11 cellular contexts compared by ENCODE assay signal in the genomic region with DNA sequence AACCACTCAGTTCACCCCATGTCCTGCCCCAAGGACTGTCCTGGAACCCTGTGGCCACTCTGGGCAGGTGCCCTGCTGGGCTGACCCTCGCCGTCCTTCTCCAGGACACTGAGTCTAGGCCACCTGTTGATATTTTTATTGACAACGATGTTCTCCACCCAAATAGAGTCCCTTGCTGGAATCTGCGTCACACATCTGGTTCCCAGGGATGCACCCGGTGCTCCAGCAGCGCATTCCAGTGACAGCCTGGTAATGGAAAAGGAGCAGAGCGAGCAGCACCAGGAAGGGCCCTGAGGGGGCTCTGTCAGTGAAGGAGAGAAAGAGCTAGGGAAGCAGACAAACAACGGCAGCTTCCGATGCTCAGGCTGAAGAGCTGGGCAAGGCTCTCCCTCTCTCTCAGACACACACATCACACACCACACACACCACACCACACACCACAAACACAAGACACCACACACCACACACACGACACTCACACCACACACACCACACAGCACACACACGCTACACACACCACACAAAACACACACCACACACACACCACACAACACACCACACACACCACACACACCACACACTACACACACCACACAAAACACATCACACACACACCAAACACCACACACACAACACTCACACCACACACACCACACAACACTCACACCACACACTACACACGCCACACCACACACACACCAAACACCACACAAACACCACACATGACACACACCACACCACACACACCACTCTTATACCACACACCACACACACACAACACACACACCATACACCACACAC.
DNase-seq lines count a peak whose midpoint lies in the region; ATAC-seq, FAIRE-seq and TF ChIP-seq lines count a peak whose summit lies in the region.
"Had no signal": no experiment of that assay in that cellular context is flagged by ENCODE, and none has a peak within 500 bp of the region (broad histone marks: within the 10 kb centered on the region; RNA-seq: fewer than 3 reads in every experiment).

No MANE protein-coding gene starts in this region.

- in situ Hi-C loops in IMR-90 (cut with MboI; ENCODE audit: low sequenced_read_pairs): no loop called here

- H3K4me1 ChIP-seq in IMR-90 (ENCODE audit: control insufficient read depth, insufficient read depth, low read length) (peaks cover 3% of the 10 kb centered on the region; the same call in 1 of the 2 replicates), astrocyte (ENCODE audit: insufficient read depth, low read length) (no peaks in the 10 kb centered on the region), mesendoderm (ENCODE audit: control insufficient read depth, low read depth, low read length) (no peaks in the 10 kb centered on the region)

- H3K36me3 ChIP-seq in IMR-90 (ENCODE audit: control insufficient read depth, insufficient read depth, low read length) (no peaks in the 10 kb centered on the region), astrocyte (ENCODE audit: insufficient read depth, low read length) (no peaks in the 10 kb centered on the region), mesendoderm (ENCODE audit: control insufficient read depth, insufficient read depth, low read length) (no peaks in the 10 kb centered on the region)

- H2AK5ac ChIP-seq in IMR-90 (ENCODE audit: low read depth, low read length) (peak overlapping the region; percentile 43), mesendoderm (ENCODE audit: low read length) (no peak overlapping the region)

- peak; percentile 56 for FAIRE-seq in astrocyte (lab: Jason Lieb, UNC)

- H2BK5ac ChIP-seq in IMR-90 (ENCODE audit: low read depth, low read length, poor library complexity, severe bottlenecking) (peak overlapping the region; percentile 95), mesendoderm (ENCODE audit: low read length) (no peak overlapping the region)

- TF ChIP-seq CTCF in IMR-90 (conservative IDR thresholded peaks at IDR 0.05; ENCODE audit: low read depth, low read length): no peak
- TF ChIP-seq CTCF in astrocyte (IDR thresholded peaks at IDR 0.05; ENCODE audit: insufficient read depth, low read depth, low read length): no peak

- TF ChIP-seq POLR2A in IMR-90 (IDR thresholded peaks at IDR 0.05; ENCODE audit: low read depth, low read length): no peak

- TF ChIP-seq RAD21 in IMR-90 (IDR thresholded peaks at IDR 0.05; ENCODE audit: low read length): no peak

- peak overlapping the region; percentile 22; the same call in 1 of the 2 replicates for H3K18ac ChIP-seq in IMR-90 (ENCODE audit: low read depth, low read length)
- H3K18ac ChIP-seq in mesendoderm (ENCODE audit: low read length): no peak overlapping the region

- peak overlapping the region; percentile 44; the same call in 1 of the 3 replicates for H2BK15ac ChIP-seq in IMR-90 (ENCODE audit: low read depth, low read length)
- H2BK15ac ChIP-seq in mesendoderm (replicated peaks; ENCODE audit: low read depth): no peak overlapping the region

- dilution Hi-C loops in IMR-90 (cut with HindIII; ENCODE audit: low sequenced_read_pairs, unreplicated experiment): no loop called here

- H4K8ac ChIP-seq in IMR-90 (ENCODE audit: low read depth in 2 of 2, low read length in 2 of 2): peak overlapping the region; percentile 25 to 27; a peak in 1 of 4 replicates
- H4K8ac ChIP-seq in mesendoderm (ENCODE audit: low read depth, low read length): no peak overlapping the region

- CTCF ChIA-PET in IMR-90 (lab: Yijun Ruan, JAX): interaction anchor here (0.7 kb wide), 1 partner anchor 467 kb away, joined by 3 read pairs; no protein-coding TSS in a partner anchor

- H2AK9ac ChIP-seq in IMR-90 (replicated peaks; ENCODE audit: low read depth, low read length, poor library complexity): no peak overlapping the region

- H3K4ac ChIP-seq in IMR-90 (ENCODE audit: low read depth, low read length) (peak overlapping the region; percentile 64; the same call in 1 of the 2 replicates), mesendoderm (ENCODE audit: low read depth, low read length) (no peak overlapping the region)

- H3K56ac ChIP-seq in IMR-90 (ENCODE audit: extremely low read depth, insufficient read depth, low read length): no peak overlapping the region
- H3K56ac ChIP-seq in mesendoderm (ENCODE audit: low read length): no peak overlapping the region

- H2BK120ac ChIP-seq in IMR-90 (ENCODE audit: low read depth, low read length) (no peak overlapping the region), mesendoderm (ENCODE audit: low read depth, low read length) (no peak overlapping the region)

- H3K4me3 ChIP-seq in IMR-90 (ENCODE audit: insufficient read depth, low read depth, low read length): no peak overlapping the region
- no peak overlapping the region for H3K4me3 ChIP-seq in astrocyte (ENCODE audit: insufficient read depth, low read depth, low read length)
- H3K4me3 ChIP-seq in mesendoderm (ENCODE audit: low read length): no peak overlapping the region

- peak overlapping the region; percentile 28; the same call in 1 of the 2 replicates for H4K5ac ChIP-seq in IMR-90 (ENCODE audit: low read depth, low read length)
- H4K5ac ChIP-seq in mesendoderm (ENCODE audit: low read length): no peak overlapping the region

- no peaks in the 10 kb centered on the region for H3K27me3 ChIP-seq in IMR-90 (ENCODE audit: control insufficient read depth, insufficient read depth, low read length)
- no peaks in the 10 kb centered on the region for H3K27me3 ChIP-seq in astrocyte (ENCODE audit: insufficient read depth, low read length)
- H3K27me3 ChIP-seq in mesendoderm (ENCODE audit: insufficient read depth, low read length, poor library complexity): no peaks in the 10 kb centered on the region

- H3K23ac ChIP-seq in IMR-90 (ENCODE audit: low read depth, low read length) (no peak overlapping the region), mesendoderm (ENCODE audit: low read length) (no peak overlapping the region)

- H3K9me1 ChIP-seq in IMR-90 (ENCODE audit: insufficient read depth, low read length): peaks cover 4% of the 10 kb centered on the region

- H3K4me1 Mint-ChIP-seq in astrocyte (ENCODE audit: low read depth, unreplicated experiment): peaks cover 2% of the 10 kb centered on the region
- H3K4me1 Mint-ChIP-seq: neural crest cell had no signal

- H2BK20ac ChIP-seq in IMR-90 (ENCODE audit: low read depth, low read length): no peak overlapping the region

- H3K4me2 ChIP-seq in IMR-90 (ENCODE audit: low read depth, low read length) (no peak overlapping the region), astrocyte (ENCODE audit: low read length) (no peak overlapping the region), mesendoderm (ENCODE audit: low read length) (no peak overlapping the region)

- no peak overlapping the region for H3K27ac Mint-ChIP-seq in astrocyte (ENCODE audit: unreplicated experiment)

- WGBS in IMR-90 (ENCODE audit: extremely low coverage in 2 of 2, insufficient read length in 1 of 2), 2 experiments: 81% methylated on average over 3 of the region's 12 CpGs; no CpG with 5 or more reads in 1 of the 2 experiments
- WGBS in mesendoderm (ENCODE audit: extremely low coverage, insufficient coverage, low lambda C conversion rate): 100% methylated on average over 2 of the region's 12 CpGs

- H3K27ac ChIP-seq in IMR-90 (ENCODE audit: insufficient read depth, low read length) (no peak overlapping the region), astrocyte (ENCODE audit: low read depth, low read length) (no peak overlapping the region), mesendoderm (ENCODE audit: low read depth, low read length) (no peak overlapping the region)

- intact Hi-C loops in IMR-90 (cut with micrococcal nuclease): loop anchor here (5.0 kb wide), 1 partner anchor 119 kb away; the partner anchor contains the start of gene THBS2

- POLR2A ChIA-PET in IMR-90 (lab: Charles Lee; ENCODE audit: unreplicated experiment): interaction anchor here (0.6 kb wide), 1 partner anchor 442 kb away, joined by 5 read pairs; no protein-coding TSS in a partner anchor

- no peak overlapping the region; the same call in 1 of the 2 replicates for H3K14ac ChIP-seq in IMR-90 (replicated peaks; ENCODE audit: low read depth, low read length)

- H3K79me2 ChIP-seq in astrocyte (ENCODE audit: insufficient read depth, low read length) (no peaks in the 10 kb centered on the region), mesendoderm (ENCODE audit: control insufficient read depth, insufficient read depth, low read length) (no peaks in the 10 kb centered on the region)

- peak overlapping the region; percentile 63 for H4K91ac ChIP-seq in IMR-90 (ENCODE audit: insufficient read depth, low read depth, low read length)

- no peak overlapping the region for H3K9ac ChIP-seq in IMR-90 (ENCODE audit: low read depth, low read length)
- H3K9ac ChIP-seq in astrocyte (ENCODE audit: low read length): no peak overlapping the region
- H3K9ac ChIP-seq in mesendoderm (ENCODE audit: low read length): no peak overlapping the region

- H3K4me3 Mint-ChIP-seq in astrocyte (ENCODE audit: unreplicated experiment): no peak overlapping the region
- H3K4me3 Mint-ChIP-seq: neural crest cell had no signal

- H2AFZ ChIP-seq in IMR-90 (replicated peaks; ENCODE audit: low read length, poor library complexity): peak overlapping the region; percentile 75
- H2AFZ ChIP-seq in astrocyte (ENCODE audit: low read depth, low read length): peak overlapping the region; percentile 18

- no peaks in the 10 kb centered on the region for H4K20me1 ChIP-seq in IMR-90 (ENCODE audit: insufficient read depth, low read length)
- no peaks in the 10 kb centered on the region for H4K20me1 ChIP-seq in astrocyte (ENCODE audit: insufficient read depth, low read length)

- DNase-seq in NCI-H510A treated with DMSO at 0.1 percent for 48 hours (lab: John Stamatoyannopoulos, UW) (peak; percentile 1), NCI-H510A (lab: John Stamatoyannopoulos, UW) (no peak), IMR-90 (peak; percentile 16), astrocyte (ENCODE audit: low read depth) (peak; percentile 28), mesendoderm (peak; percentile 85), NCI-H69 (lab: John Stamatoyannopoulos, UW) (no peak), hypothalamus (lab: John Stamatoyannopoulos, UW) (no peak)
- DNase-seq: KG1; stimulated activated CD4-positive, alpha-beta T cell treated with anti-CD3 and anti-CD28 coated beads, Interleukin-4, amount 100 ng/mL, for 4 hours had no signal

- H3K27me3 Mint-ChIP-seq in astrocyte (ENCODE audit: low read depth, unreplicated experiment): peaks cover 2% of the 10 kb centered on the region

- BruUV-seq in IMR-90 (replicated peaks; lab: Mats Ljungman, UMichigan): no TSS peak

- no peaks in the 10 kb centered on the region for H3K36me3 Mint-ChIP-seq in astrocyte (ENCODE audit: low read depth, unreplicated experiment)

- H3K9me3 ChIP-seq in IMR-90 (ENCODE audit: control insufficient read depth, insufficient read depth, low read length) (peaks cover 14% of the 10 kb centered on the region), astrocyte (ENCODE audit: insufficient read depth, low read depth, low read length) (peaks cover 25% of the 10 kb centered on the region)

- H3K79me1 ChIP-seq in IMR-90 (ENCODE audit: low read depth in 1 of 2, low read length in 2 of 2): no peaks in the 10 kb centered on the region
- H3K79me1 ChIP-seq in mesendoderm (ENCODE audit: low read length): no peaks in the 10 kb centered on the region

- ATAC-seq in IMR-90 (ENCODE audit: low read depth): peak; percentile 17; the same call in 1 of the 2 replicates
- no peak for ATAC-seq in GM19397 (IDR thresholded peaks at IDR 0.05; ENCODE audit: unreplicated experiment)

- H3K9me3 Mint-ChIP-seq in astrocyte (ENCODE audit: unreplicated experiment): peaks cover 20% of the 10 kb centered on the region

TF ChIP-seq in IMR-90, 13 proteins besides CTCF, POLR2A, EP300 and RAD21 (continues in another document):
- no peak for TF ChIP-seq RCOR1 (IDR thresholded peaks at IDR 0.05; ENCODE audit: insufficient replicate concordance, low read length)

Comparison
In these comparisons a context has a peak if more than half of its experiments do, and no peak if none do; other contexts are left out.
1. DNase-seq: peak in NCI-H510A treated with DMSO at 0.1 percent for 48 hours (single experiment), IMR-90 (single experiment), astrocyte (single experiment) and mesendoderm (single experiment); none in NCI-H510A (single experiment), NCI-H69 (single experiment) and hypothalamus (0 of 51).